ENCODE assay signal across 15 cellular contexts in genomic region chr11:78749243-78749730, GRCh38.
"Had no signal": no experiment of that assay in that cellular context is flagged by ENCODE, and none has a peak within 500 bp of the region (broad histone marks: within the 10 kb centered on the region; RNA-seq: fewer than 3 reads in every experiment).

No MANE protein-coding gene starts in this region.

- H3K27me3 ChIP-seq: body of pancreas, thyroid gland had no signal

- H3K36me3 ChIP-seq: thyroid gland had no signal

- FAIRE-seq: endothelial cell of umbilical vein had no signal

- H3K27ac ChIP-seq: body of pancreas, thyroid gland had no signal

- DNase-seq: activated CD4-positive, alpha-beta T cell treated with anti-CD3 and anti-CD28 coated beads for 4 hours; activated CD8-positive, alpha-beta T cell treated with anti-CD3 and anti-CD28 coated beads for 36 hours; activated naive CD4-positive, alpha-beta T cell treated with anti-CD3 and anti-CD28 coated beads for 36 hours; activated T-cell treated with anti-CD3 and anti-CD28 coated beads, Interleukin-2, amount 50 U/mL, for 24 hours; body of pancreas; dermis blood vessel endothelial cell; effector memory CD4-positive, alpha-beta T cell; occipital lobe; stimulated activated CD4-positive, alpha-beta T cell treated with anti-CD3 and anti-CD28 coated beads, Interleukin-12 subunit alpha, Interleukin-12 subunit beta, amount 100 ng/mL, for 4 hours; stimulated activated CD4-positive, alpha-beta T cell treated with anti-CD3 and anti-CD28 coated beads, Interleukin-1b, Interleukin-23, amount 100 ng/mL, for 48 hours; stimulated activated CD8-positive, alpha-beta memory T cell treated with anti-CD3 and anti-CD28 coated beads, Interleukin-4, amount 100 ng/mL, for 48 hours; stimulated activated naive CD4-positive, alpha-beta T cell treated with Interleukin-2 at 50 U/mL for 16 hours; thyroid gland had no signal

- ATAC-seq: activated CD8-positive, alpha-beta T cell treated with anti-CD3 and anti-CD28 coated beads for 36 hours; body of pancreas; WTC11 had no signal

- H3K4me1 ChIP-seq: body of pancreas, thyroid gland had no signal

- H3K9me3 ChIP-seq: body of pancreas, thyroid gland had no signal

- H3K4me3 ChIP-seq: body of pancreas, thyroid gland had no signal
